ENCODE assay signal across 8 cellular contexts in the genomic region with DNA sequence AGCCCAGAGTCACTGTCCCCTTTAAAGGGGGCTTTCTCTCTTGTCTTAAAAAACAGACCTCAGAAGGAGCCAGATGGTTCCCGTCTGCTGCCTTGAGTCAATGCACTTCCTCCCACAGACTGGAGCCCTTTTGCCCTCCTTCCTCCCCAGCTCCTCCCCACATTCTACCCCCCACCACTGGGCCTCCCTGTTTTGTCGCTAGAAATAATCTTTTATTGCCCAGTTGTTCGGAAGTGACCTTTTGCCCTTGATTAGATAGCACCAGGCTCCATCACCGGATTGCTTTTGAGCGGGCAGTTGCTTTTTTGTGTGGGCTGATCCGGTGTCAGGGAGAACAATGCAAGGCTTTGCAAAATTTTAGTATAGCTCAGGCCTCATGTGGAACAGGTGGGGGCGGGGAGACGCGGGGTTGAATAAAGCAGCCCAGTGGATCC. TPM values are rescaled to one million over a fixed set of nuclear protein-coding genes. Genes with fewer than 3 reads are reported as not detected.
DNase-seq lines count a peak whose midpoint lies in the region; ATAC-seq, FAIRE-seq and TF ChIP-seq lines count a peak whose summit lies in the region.

No MANE protein-coding gene starts in this region.

- intact Hi-C loops in kidney (cut with DNase I), result no loop called here

- TF ChIP-seq CTCF in kidney (IDR thresholded peaks at IDR 0.05; ENCODE audit: borderline replicate concordance, extremely low read depth, insufficient read depth), result no peak

- H3K27me3 Mint-ChIP-seq in activated naive CD8-positive, alpha-beta T cell treated with anti-CD3 and anti-CD28 coated beads for 36 hours, result no peaks in the 10 kb centered on the region

- H3K4me3 ChIP-seq in kidney (ENCODE audit: low read length in 2 of 2), result peak overlapping the region in 1 of 2 donors; percentile 13

- no peak overlapping the region for H3K27ac ChIP-seq in kidney (ENCODE audit: low read depth in 2 of 2, low read length in 2 of 2)

- peak overlapping the region in 1 of 2 donors; percentile 63 for H3K9ac ChIP-seq in kidney (ENCODE audit: low read length in 2 of 2)

- peak; percentile 93 for ATAC-seq in HG02759 (IDR thresholded peaks at IDR 0.05; ENCODE audit: unreplicated experiment)

- peaks cover 5% of the 10 kb centered on the region for H3K36me3 Mint-ChIP-seq in activated naive CD8-positive, alpha-beta T cell treated with anti-CD3 and anti-CD28 coated beads for 36 hours

- peaks cover 2% of the 10 kb centered on the region for H3K9me3 Mint-ChIP-seq in activated naive CD8-positive, alpha-beta T cell treated with anti-CD3 and anti-CD28 coated beads for 36 hours

- peaks cover 0 to 5% of the 10 kb centered on the region in 2 donors for H3K4me1 ChIP-seq in kidney (ENCODE audit: control insufficient read depth in 1 of 2, insufficient read depth in 1 of 2, low read depth in 1 of 2, low read length in 2 of 2)

- H3K9me3 ChIP-seq in kidney (ENCODE audit: control insufficient read depth in 1 of 2, low read length in 2 of 2), result no peaks in the 10 kb centered on the region

- peaks cover 34% of the 10 kb centered on the region for H3K4me1 Mint-ChIP-seq in activated naive CD8-positive, alpha-beta T cell treated with anti-CD3 and anti-CD28 coated beads for 36 hours

- peak overlapping the region; percentile 74 for H3K4me3 Mint-ChIP-seq in activated naive CD8-positive, alpha-beta T cell treated with anti-CD3 and anti-CD28 coated beads for 36 hours

- no peak for FAIRE-seq in kidney (lab: Jason Lieb, UNC)

- peak; percentile 91 for DNase-seq in SIG-M5 treated with dmso at 0.1 percent for 504 hours (lab: John Stamatoyannopoulos, UW; ENCODE audit: unreplicated experiment)
- DNase-seq in SIG-M5 (lab: John Stamatoyannopoulos, UW), result no peak
- DNase-seq in NCI-H2227 (lab: John Stamatoyannopoulos, UW; ENCODE audit: unreplicated experiment), result peak; percentile 61
- DNase-seq in activated naive CD8-positive, alpha-beta T cell treated with anti-CD3 and anti-CD28 coated beads for 36 hours, result peak; percentile 57
- peak; percentile 72 for DNase-seq in kidney
- DNase-seq in stimulated activated naive CD4-positive, alpha-beta T cell treated with Interleukin-2 at 50 U/mL for 16 hours (lab: John Stamatoyannopoulos, UW), result peak; percentile 1
- no peak for DNase-seq in NCI-H1417 (lab: John Stamatoyannopoulos, UW)

- no peaks in the 10 kb centered on the region for H3K36me3 ChIP-seq in kidney (ENCODE audit: control insufficient read depth in 1 of 2, insufficient read depth in 2 of 2, low read length in 2 of 2)

- peak overlapping the region; percentile 95 for H3K27ac Mint-ChIP-seq in activated naive CD8-positive, alpha-beta T cell treated with anti-CD3 and anti-CD28 coated beads for 36 hours

RNA-seq across cellular contexts. Expression of gene SPRY1, which starts 47.7 kb away (rescaled TPM):
- total RNA-seq in activated naive CD8-positive, alpha-beta T cell treated with anti-CD3 and anti-CD28 coated beads for 36 hours, result 10 to 100 TPM; 91.1 to 93.0 TPM
- 134 TPM for total RNA-seq in kidney
- 18.3 TPM for polyA plus RNA-seq in kidney (ENCODE audit: insufficient read depth, low read depth, low replicate concordance)

Comparison
In these comparisons a context has a peak if more than half of its experiments do, and no peak if none do; other contexts are left out.
1. DNase-seq: peak in SIG-M5 treated with dmso at 0.1 percent for 504 hours (single experiment), NCI-H2227 (single experiment), activated naive CD8-positive, alpha-beta T cell treated with anti-CD3 and anti-CD28 coated beads for 36 hours (single experiment), kidney (single experiment) and stimulated activated naive CD4-positive, alpha-beta T cell treated with Interleukin-2 at 50 U/mL for 16 hours (single experiment); none in SIG-M5 (single experiment) and NCI-H1417 (0 of 3).